ENCODE assay signal across 26 cellular contexts in the genomic region with DNA sequence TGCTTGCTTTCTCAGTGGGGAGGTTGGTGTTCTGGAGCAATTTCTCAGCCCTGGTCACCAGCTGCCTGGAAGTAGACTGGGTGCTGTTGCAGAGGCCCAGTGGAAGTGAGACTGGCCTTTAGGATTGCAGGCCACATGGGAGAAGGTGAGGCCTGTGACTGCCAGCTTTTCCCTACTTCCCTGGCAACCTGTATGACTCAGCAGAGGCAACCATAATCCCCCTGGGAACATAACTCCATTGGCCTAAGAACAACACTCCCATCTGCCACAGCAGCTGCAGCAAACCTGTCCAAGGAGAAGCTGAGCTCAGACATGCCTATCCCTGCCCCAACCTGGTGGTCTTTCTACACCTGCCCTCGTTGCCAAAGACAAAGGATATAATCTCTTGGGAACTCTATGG.
A peak's percentile ranks its signal among the peaks of the same experiment; 100 is the strongest.
DNase-seq lines count a peak whose midpoint lies in the region; ATAC-seq and TF ChIP-seq lines count a peak whose summit lies in the region.
"Had no signal": no experiment of that assay in that cellular context is flagged by ENCODE, and none has a peak within 500 bp of the region (broad histone marks: within the 10 kb centered on the region; RNA-seq: fewer than 3 reads in every experiment).

No MANE protein-coding gene starts in this region.

- no peak overlapping the region for H3K4me2 ChIP-seq in hepatocyte

- 56% methylated on average over 1 of the region's 1 CpG for WGBS in hepatocyte (ENCODE audit: low lambda C conversion rate, missing lambda C conversion rate)

- H3K9me3 ChIP-seq in hepatocyte (ENCODE audit: low read depth): no peaks in the 10 kb centered on the region
- H3K9me3 ChIP-seq: prostate gland had no signal

- H2AFZ ChIP-seq in hepatocyte: no peak overlapping the region

- no peaks in the 10 kb centered on the region for H3K4me1 ChIP-seq in hepatocyte (ENCODE audit: insufficient read depth)
- H3K4me1 ChIP-seq: prostate gland, stomach, tibial artery had no signal

- no peak overlapping the region for H3K27ac ChIP-seq in hepatocyte
- H3K27ac ChIP-seq: 22Rv1, dorsolateral prefrontal cortex, prostate gland, stomach, tibial artery had no signal

- no peak for ATAC-seq in stimulated activated naive CD8-positive, alpha-beta T cell treated with anti-CD3 and anti-CD28 coated beads, Interleukin-15, Interleukin-2, amounts not matched to agents 100 U/mL and 50 U/mL, for 24 hours
- ATAC-seq: activated naive CD4-positive, alpha-beta T cell treated with anti-CD3 and anti-CD28 coated beads, Interleukin-2, amount 50 U/mL, for 72 hours; CD8-positive, alpha-beta T cell; GM12878; left cardiac atrium had no signal

- H3K27me3 ChIP-seq in hepatocyte: no peaks in the 10 kb centered on the region
- H3K27me3 ChIP-seq: dorsolateral prefrontal cortex, stomach, tibial artery had no signal

- H3K36me3 ChIP-seq in hepatocyte (replicated peaks; ENCODE audit: insufficient read depth, low read depth): no peaks in the 10 kb centered on the region
- H3K36me3 ChIP-seq: prostate gland, stomach, tibial artery had no signal

- H3K4me3 ChIP-seq in hepatocyte: no peak overlapping the region
- H3K4me3 ChIP-seq: dorsolateral prefrontal cortex, GM12878, prostate gland, stomach, tibial artery had no signal

- TF ChIP-seq CTCF in hepatocyte (IDR thresholded peaks at IDR 0.05; ENCODE audit: poor library complexity): no peak

- H4K20me1 ChIP-seq in hepatocyte (ENCODE audit: insufficient read depth, poor library complexity, severe bottlenecking): no peaks in the 10 kb centered on the region

- H3K9me2 ChIP-seq in hepatocyte (replicated peaks; ENCODE audit: insufficient read depth): no peaks in the 10 kb centered on the region

- peak; percentile 22 for DNase-seq in NCI-H1436 (lab: John Stamatoyannopoulos, UW)
- no peak for DNase-seq in NCI-H1436 treated with DMSO at 0.1 percent for 48 hours (lab: John Stamatoyannopoulos, UW)
- peak; percentile 24 for DNase-seq in HT1080 (ENCODE audit: low read depth)
- peak; percentile 83 for DNase-seq in NCI-H82 (lab: John Stamatoyannopoulos, UW)
- peak; percentile 6 for DNase-seq in hepatocyte (ENCODE audit: low spot score)
- no peak for DNase-seq in activated CD4-positive, alpha-beta T cell treated with anti-CD3 and anti-CD28 coated beads, Interleukin-2, amount 50 U/mL, for 4 hours
- DNase-seq in stimulated activated naive CD8-positive, alpha-beta T cell treated with anti-CD3 and anti-CD28 coated beads, Interleukin-15, Interleukin-2, amounts not matched to agents 100 U/mL and 50 U/mL, for 24 hours: no peak
- DNase-seq in iPS-NIHi7 (ENCODE audit: extremely low spot score): no peak
- DNase-seq: activated B cell treated with CpG ODN at 0.5 μM for 24 hours; activated CD8-positive, alpha-beta memory T cell treated with anti-CD3 and anti-CD28 coated beads, Interleukin-2, amount 50 U/mL, for 48 hours; CD8-positive, alpha-beta T cell; DMS79 treated with DMSO at 0.1 percent for 48 hours; dorsolateral prefrontal cortex; head of caudate nucleus; KG1; left cardiac atrium; mesenchymal stem cell; NCI-H146; stimulated activated CD4-positive, alpha-beta T cell treated with anti-CD3 and anti-CD28 coated beads, Interleukin-15, amount 100 ng/mL, for 24 hours; stomach; T-helper 9 cell; tibial artery had no signal

- no peaks in the 10 kb centered on the region for H3K79me2 ChIP-seq in hepatocyte

Comparison
In these comparisons a context has a peak if more than half of its experiments do, and no peak if none do; other contexts are left out.
1. DNase-seq: peak in NCI-H1436 (single experiment), HT1080 (single experiment), NCI-H82 (single experiment) and hepatocyte (single experiment); none in NCI-H1436 treated with DMSO at 0.1 percent for 48 hours (single experiment), activated CD4-positive, alpha-beta T cell treated with anti-CD3 and anti-CD28 coated beads, Interleukin-2, amount 50 U/mL, for 4 hours (0 of 2), stimulated activated naive CD8-positive, alpha-beta T cell treated with anti-CD3 and anti-CD28 coated beads, Interleukin-15, Interleukin-2, amounts not matched to agents 100 U/mL and 50 U/mL, for 24 hours (single experiment) and iPS-NIHi7 (single experiment).